ENCODE assay signal across 1 cellular context in genomic region chr19:55440411-55441105, GRCh38.
TF ChIP-seq lines count a peak whose summit lies in the region.

No MANE protein-coding gene starts in this region.

TF ChIP-seq in H1, 55 proteins besides CTCF, POLR2A, EP300 and RAD21:
- TF ChIP-seq KDM5A (IDR thresholded peaks at IDR 0.05; ENCODE audit: low read length) (no peak), CBX8 (IDR thresholded peaks at IDR 0.05; ENCODE audit: borderline replicate concordance, low read depth, low read length) (no peak), SAP30 (IDR thresholded peaks at IDR 0.05; ENCODE audit: insufficient read depth, insufficient replicate concordance, low read length) (no peak), CBX5 (IDR thresholded peaks at IDR 0.05; ENCODE audit: low read depth, low read length) (no peak), ATF3 (IDR thresholded peaks at IDR 0.05; ENCODE audit: insufficient read depth, low read depth, low read length) (no peak), CEBPB (IDR thresholded peaks at IDR 0.05; ENCODE audit: low read depth, low read length) (no peak), KDM4A (IDR thresholded peaks at IDR 0.05; ENCODE audit: low read depth, low read length, severe bottlenecking) (peak; percentile 76), RNF2 (IDR thresholded peaks at IDR 0.05; ENCODE audit: borderline replicate concordance, low read depth, low read length, missing control alignments, poor library complexity, severe bottlenecking) (no peak), SP4 (IDR thresholded peaks at IDR 0.05; ENCODE audit: low read length) (peak; percentile 87), BRCA1 (IDR thresholded peaks at IDR 0.05; ENCODE audit: low read depth, low read length) (no peak), JUN (IDR thresholded peaks at IDR 0.05; ENCODE audit: low read depth, low read length) (no peak), MAX (IDR thresholded peaks at IDR 0.05) (0 out of 2 replicates have a peak, but pooled peaks have one; percentile 10), SP1 (IDR thresholded peaks at IDR 0.05; ENCODE audit: low read depth, low read length) (peak; percentile 30; the same call in 1 of the 2 replicates), JUND (IDR thresholded peaks at IDR 0.05; ENCODE audit: low read length) (no peak), TEAD4 (IDR thresholded peaks at IDR 0.05; ENCODE audit: low read depth, low read length) (no peak), NANOG (IDR thresholded peaks at IDR 0.05; ENCODE audit: insufficient read depth, low read depth, low read length, poor library complexity, severe bottlenecking) (no peak), POLR2AphosphoS5 (IDR thresholded peaks at IDR 0.05; ENCODE audit: low read depth, low read length) (no peak), BCL11A (IDR thresholded peaks at IDR 0.05; ENCODE audit: low read depth in 2 of 2, low read length in 2 of 2) (no peak), PHF8 (conservative IDR thresholded peaks at IDR 0.05; ENCODE audit: low read depth, low read length) (no peak), TAF1 (IDR thresholded peaks at IDR 0.05; ENCODE audit: low read depth, low read length) (0 out of 2 replicates have a peak, but pooled peaks have one; percentile 47), GTF2F1 (IDR thresholded peaks at IDR 0.05; ENCODE audit: borderline replicate concordance, low read depth, low read length) (no peak), MAFK (IDR thresholded peaks at IDR 0.05; ENCODE audit: low read depth, low read length) (no peak), CTBP2 (IDR thresholded peaks at IDR 0.05; ENCODE audit: borderline replicate concordance, insufficient read depth, insufficient read length, low read length) (no peak), RFX5 (IDR thresholded peaks at IDR 0.05; ENCODE audit: borderline replicate concordance, low read depth, low read length) (no peak), SIX5 (IDR thresholded peaks at IDR 0.05; ENCODE audit: low read depth, low read length) (no peak), SUZ12 (IDR thresholded peaks at IDR 0.05; ENCODE audit: low read length) (no peak), TBP (IDR thresholded peaks at IDR 0.05; ENCODE audit: low read depth, low read length) (no peak), SP2 (IDR thresholded peaks at IDR 0.05; ENCODE audit: low read length) (no peak), EGR1 (IDR thresholded peaks at IDR 0.05; ENCODE audit: borderline replicate concordance, low read depth, low read length) (no peak), TAF7 (optimal IDR thresholded peaks at IDR 0.05; ENCODE audit: borderline replicate concordance, low read depth, low read length) (no peak), FOSL1 (IDR thresholded peaks at IDR 0.05; ENCODE audit: insufficient read depth, low read depth, low read length) (no peak), GABPA (IDR thresholded peaks at IDR 0.05; ENCODE audit: borderline replicate concordance, insufficient read depth, low read length) (no peak), SIN3A (conservative IDR thresholded peaks at IDR 0.05 in 1 of 2, IDR thresholded peaks at IDR 0.05 in 1 of 2; ENCODE audit: low read depth in 1 of 2, low read length in 2 of 2) (no peak; a peak in 1 of 4 replicates), KDM1A (IDR thresholded peaks at IDR 0.05; ENCODE audit: borderline replicate concordance, low read length) (no peak), POU5F1 (IDR thresholded peaks at IDR 0.05; ENCODE audit: low read depth, low read length) (no peak), SIRT6 (IDR thresholded peaks at IDR 0.05; ENCODE audit: low read length) (no peak), TCF12 (IDR thresholded peaks at IDR 0.05; ENCODE audit: low read depth, low read length) (no peak), HDAC2 (IDR thresholded peaks at IDR 0.05; ENCODE audit: borderline replicate concordance in 1 of 2, low read depth in 2 of 2, low read length in 2 of 2) (peak in 1 of 2 experiments; percentile 38; a peak in 1 of 4 replicates), BACH1 (IDR thresholded peaks at IDR 0.05; ENCODE audit: low read length) (no peak), CHD7 (IDR thresholded peaks at IDR 0.05; ENCODE audit: insufficient replicate concordance, low read length) (no peak), ATF2 (IDR thresholded peaks at IDR 0.05; ENCODE audit: low read length) (no peak), RBBP5 (IDR thresholded peaks at IDR 0.05; ENCODE audit: borderline replicate concordance, low read depth, low read length) (no peak), SRF (IDR thresholded peaks at IDR 0.05; ENCODE audit: low read depth, low read length) (no peak), EZH2 (IDR thresholded peaks at IDR 0.05; ENCODE audit: low read depth, low read length, severe bottlenecking) (no peak), CHD2 (IDR thresholded peaks at IDR 0.05; ENCODE audit: low read length) (no peak)
